In genomic region chr22:22207845-22208564, GRCh38 we compare ENCODE assay signal across 8 cellular contexts. TPM values are rescaled to one million over a fixed set of nuclear protein-coding genes. Genes with fewer than 3 reads are reported as not detected.
DNase-seq lines count a peak whose midpoint lies in the region; ATAC-seq, FAIRE-seq and TF ChIP-seq lines count a peak whose summit lies in the region.

No MANE protein-coding gene starts in this region.

- H3F3A ChIP-seq in OCI-LY1 (ENCODE audit: insufficient read depth, low read length): no peaks in the 10 kb centered on the region

- no peak for TF ChIP-seq POLR2A in upper lobe of left lung (IDR thresholded peaks at IDR 0.05)

- no peaks in the 10 kb centered on the region for H3K36me3 ChIP-seq in OCI-LY1 (ENCODE audit: insufficient read depth, low read length)
- no peaks in the 10 kb centered on the region for H3K36me3 ChIP-seq in pancreas
- H3K36me3 ChIP-seq in upper lobe of left lung: no peaks in the 10 kb centered on the region

- no peaks in the 10 kb centered on the region for H3K79me2 ChIP-seq in OCI-LY1 (ENCODE audit: insufficient read depth, low read length)

- peak overlapping the region; percentile 51 for H3K9ac ChIP-seq in OCI-LY1 (ENCODE audit: low read length)

- TF ChIP-seq EP300 in upper lobe of left lung (IDR thresholded peaks at IDR 0.05): no peak

- H4K20me1 ChIP-seq in OCI-LY1 (ENCODE audit: insufficient read depth, low read length): no peaks in the 10 kb centered on the region

- H3K4me3 ChIP-seq in HL-60 (replicated peaks; ENCODE audit: insufficient read depth, low read length) (no peak overlapping the region), OCI-LY1 (ENCODE audit: low read depth, low read length, poor library complexity, severe bottlenecking) (peak overlapping the region; percentile 35), pancreas (no peak overlapping the region), upper lobe of left lung (no peak overlapping the region)

- TF ChIP-seq CTCF in HL-60 (IDR thresholded peaks at IDR 0.05; ENCODE audit: insufficient read depth, low read length) (peak; percentile 76), OCI-LY1 (IDR thresholded peaks at IDR 0.05; ENCODE audit: low read length) (peak; percentile 95), pancreas (IDR thresholded peaks at IDR 0.05) (peak in 3 of 4 donors; percentile 19 to 35 (median 34)), upper lobe of left lung (IDR thresholded peaks at IDR 0.05) (peak; percentile 23 to 60 (median 39))

- WGBS in pancreas, 2 donors: 19 to 25% methylated on average over 6 of the region's 6 CpGs
- WGBS in upper lobe of left lung, 2 donors: 15 to 43% methylated on average over 3 to 6 of the region's 6 CpGs

- peak overlapping the region; percentile 68 for H3K4me2 ChIP-seq in OCI-LY1 (ENCODE audit: low read length)

- H2AFZ ChIP-seq in OCI-LY1 (ENCODE audit: low read length): no peak overlapping the region

- no peaks in the 10 kb centered on the region for H3K9me3 ChIP-seq in OCI-LY1 (ENCODE audit: low read length)
- H3K9me3 ChIP-seq in pancreas: no peaks in the 10 kb centered on the region
- no peaks in the 10 kb centered on the region for H3K9me3 ChIP-seq in upper lobe of left lung

- FAIRE-seq in pancreas (lab: Jason Lieb, UNC): no peak

- H3K4me1 ChIP-seq in OCI-LY1 (ENCODE audit: insufficient read depth, low read length, severe bottlenecking) (peaks cover 59% of the 10 kb centered on the region), pancreas (no peaks in the 10 kb centered on the region), upper lobe of left lung (peaks cover 0 to 5% (median 2%) of the 10 kb centered on the region in 4 donors)

- DNase-seq in D341Med (ENCODE audit: low spot score) (peak; percentile 69), HL-60 (ENCODE audit: low read depth in 1 of 2, low spot score in 1 of 2) (peak; percentile 66 to 89), activated T-cell treated with anti-CD3 and anti-CD28 coated beads for 1 hour (ENCODE audit: low read depth) (peak; percentile 78), fibroblast of peridontal ligament (ENCODE audit: extremely low read depth) (peak; percentile 73), pancreas (peak; percentile 21 to 84 (median 68)), upper lobe of left lung (peak in 1 of 2 donors; percentile 70)

- peak; percentile 33 for ATAC-seq in GM19468 (IDR thresholded peaks at IDR 0.05; ENCODE audit: extremely low read depth, unreplicated experiment)
- peak; percentile 46 to 99 (median 89) for ATAC-seq in pancreas
- peak; percentile 69 to 85 for ATAC-seq in upper lobe of left lung (ENCODE audit: low FRiP score in 2 of 2)

- H3K27me3 ChIP-seq in HL-60 (ENCODE audit: insufficient read depth, poor library complexity, severe bottlenecking) (no peaks in the 10 kb centered on the region), OCI-LY1 (ENCODE audit: insufficient read depth, low read length) (no peaks in the 10 kb centered on the region), pancreas (no peaks in the 10 kb centered on the region), upper lobe of left lung (no peaks in the 10 kb centered on the region)

- H3K27ac ChIP-seq in HL-60 (replicated peaks) (no peak overlapping the region), OCI-LY1 (ENCODE audit: low read depth, low read length, poor library complexity, severe bottlenecking) (peak overlapping the region; percentile 82), pancreas (no peak overlapping the region), upper lobe of left lung (no peak overlapping the region)

- intact Hi-C loops in pancreas (cut with DNase I): no loop called here

- H3K9me2 ChIP-seq in OCI-LY1 (ENCODE audit: low read depth, low read length): no peaks in the 10 kb centered on the region

RNA-seq across cellular contexts. Expression of gene VPREB1, which starts 36.6 kb away (rescaled TPM):
- total RNA-seq in pancreas: not detected
- not detected for polyA plus RNA-seq in pancreas
- total RNA-seq in upper lobe of left lung: not detected

Comparison
In these comparisons a context has a peak if more than half of its experiments do, and no peak if none do; other contexts are left out.
1. ATAC-seq: peak in every context shown above with its lines; median percentile 89 in pancreas; 77 in upper lobe of left lung; 33 in GM19468.
2. CTCF ChIP-seq: peak in every context shown above with its lines; median percentile 95 in OCI-LY1; 76 in HL-60; 39 in upper lobe of left lung; 34 in pancreas.